Comparison of ENCODE assay signal across 2 cellular contexts in genomic region chr6:119544325-119545150, GRCh38.
TF ChIP-seq lines count a peak whose summit lies in the region.

No MANE protein-coding gene starts in this region.

TF ChIP-seq in HepG2, 621 proteins besides CTCF, POLR2A, EP300 and RAD21 (continued from another document):
- TF ChIP-seq MEIS2 (CRISPR knock-in tag; IDR thresholded peaks at IDR 0.05) (no peak), NCOA1 (CRISPR knock-in tag; IDR thresholded peaks at IDR 0.05) (no peak), UBTF (CRISPR knock-in tag; IDR thresholded peaks at IDR 0.05) (no peak), RARG (CRISPR knock-in tag; IDR thresholded peaks at IDR 0.05; ENCODE audit: low read depth) (no peak), ZNF225 (CRISPR knock-in tag; IDR thresholded peaks at IDR 0.05) (no peak)

TF ChIP-seq in K562, 482 proteins besides CTCF, POLR2A, EP300 and RAD21 (continued from another document and continues in another):
- TF ChIP-seq ZBTB5 (IDR thresholded peaks at IDR 0.05) (no peak), LEF1 (IDR thresholded peaks at IDR 0.05) (no peak), PRDM10 (IDR thresholded peaks at IDR 0.05; ENCODE audit: partially characterized antibody) (peak; percentile 73), OTX1 (CRISPR knock-in tag; IDR thresholded peaks at IDR 0.05) (no peak), REST (CRISPR knock-in tag; IDR thresholded peaks at IDR 0.05; ENCODE audit: low read depth) (no peak), ZNF778 (CRISPR knock-in tag; IDR thresholded peaks at IDR 0.05) (no peak), ZBTB11 (CRISPR knock-in tag; IDR thresholded peaks at IDR 0.05) (no peak), ZNF518B (CRISPR knock-in tag; IDR thresholded peaks at IDR 0.05) (no peak), ATF7 (IDR thresholded peaks at IDR 0.05) (0 out of 2 replicates have a peak, but pooled peaks have one; percentile 18), ATF1 (CRISPR knock-in tag; IDR thresholded peaks at IDR 0.05) (no peak), ATF1 (tag; IDR thresholded peaks at IDR 0.05) (peak; percentile 52; the same call in 1 of the 2 replicates), ZNF407 (IDR thresholded peaks at IDR 0.05; ENCODE audit: low read depth) (no peak), PTTG1 (tag; IDR thresholded peaks at IDR 0.05; ENCODE audit: low read depth) (no peak), ZNF589 (CRISPR knock-in tag; IDR thresholded peaks at IDR 0.05; ENCODE audit: low read depth) (0 out of 2 replicates have a peak, but pooled peaks have one; percentile 34), TCF7 (IDR thresholded peaks at IDR 0.05; ENCODE audit: borderline replicate concordance) (no peak), ZNF146 (CRISPR knock-in tag; IDR thresholded peaks at IDR 0.05; ENCODE audit: unreplicated experiment) (no peak), ZNF395 (CRISPR knock-in tag; IDR thresholded peaks at IDR 0.05) (0 out of 2 replicates have a peak, but pooled peaks have one; percentile 29), MCM3 (IDR thresholded peaks at IDR 0.05) (no peak), CEBPG (CRISPR knock-in tag; IDR thresholded peaks at IDR 0.05) (no peak), CEBPG (tag; conservative IDR thresholded peaks at IDR 0.05 in 1 of 2, IDR thresholded peaks at IDR 0.05 in 1 of 2) (no peak), ETV1 (tag; conservative IDR thresholded peaks at IDR 0.05; ENCODE audit: low read depth) (no peak), TBL1XR1 (IDR thresholded peaks at IDR 0.05; ENCODE audit: low read length in 2 of 2) (no peak), NCOR1 (IDR thresholded peaks at IDR 0.05) (no peak)
